ENCODE assay signal across 22 cellular contexts in genomic region chr4:101411926-101412325, GRCh38.
"Had no signal": no experiment of that assay in that cellular context is flagged by ENCODE, and none has a peak within 500 bp of the region (broad histone marks: within the 10 kb centered on the region; RNA-seq: fewer than 3 reads in every experiment).

No MANE protein-coding gene starts in this region.

- H3K4me3 Mint-ChIP-seq: activated CD4-positive, alpha-beta memory T cell treated with anti-CD3 and anti-CD28 coated beads, Interleukin-2, amount 10 ng/mL, durations not matched to agents 7 days and 5 days; activated CD4-positive, alpha-beta T cell treated with anti-CD3 and anti-CD28 coated beads for 36 hours; activated naive CD4-positive, alpha-beta T cell treated with anti-CD3 and anti-CD28 coated beads for 36 hours; activated naive CD8-positive, alpha-beta T cell treated with anti-CD3 and anti-CD28 coated beads for 36 hours; activated T-helper 17 cell treated with anti-CD3 and anti-CD28 coated beads, Interleukin-2, amount 50 U/mL, for 72 hours had no signal

- H3K27ac Mint-ChIP-seq: activated CD4-positive, alpha-beta memory T cell treated with anti-CD3 and anti-CD28 coated beads, Interleukin-2, amount 10 ng/mL, durations not matched to agents 7 days and 5 days; activated CD4-positive, alpha-beta T cell treated with anti-CD3 and anti-CD28 coated beads for 36 hours; activated naive CD4-positive, alpha-beta T cell treated with anti-CD3 and anti-CD28 coated beads for 36 hours; activated naive CD8-positive, alpha-beta T cell treated with anti-CD3 and anti-CD28 coated beads for 36 hours; activated T-helper 17 cell treated with anti-CD3 and anti-CD28 coated beads, Interleukin-2, amount 50 U/mL, for 72 hours; T-cell had no signal

- H3K27ac ChIP-seq: brain microvascular endothelial cell, SK-N-MC, VCaP had no signal

- H3K4me3 ChIP-seq: SK-N-MC had no signal

- H3K9me3 Mint-ChIP-seq: activated naive CD8-positive, alpha-beta T cell treated with anti-CD3 and anti-CD28 coated beads for 36 hours; activated T-helper 17 cell treated with anti-CD3 and anti-CD28 coated beads, Interleukin-2, amount 50 U/mL, for 72 hours; T-cell had no signal

- H3K36me3 ChIP-seq: brain microvascular endothelial cell had no signal

- DNase-seq: activated CD4-positive, alpha-beta memory T cell treated with anti-CD3 and anti-CD28 coated beads, Interleukin-2, amount 10 ng/mL, durations not matched to agents 7 days and 5 days; activated CD4-positive, alpha-beta T cell treated with anti-CD3 and anti-CD28 coated beads for 36 hours; activated CD4-positive, alpha-beta T cell treated with anti-CD3 and anti-CD28 coated beads, Interleukin-2, amount 50 U/mL, for 1 hour; activated naive CD4-positive, alpha-beta T cell treated with anti-CD3 and anti-CD28 coated beads for 36 hours; activated naive CD8-positive, alpha-beta T cell treated with anti-CD3 and anti-CD28 coated beads for 36 hours; activated T-cell treated with anti-CD3 and anti-CD28 coated beads for 4 hours; activated T-cell treated with anti-CD3 and anti-CD28 coated beads, Interleukin-2, amount 50 U/mL, for 48 hours; brain microvascular endothelial cell; cerebellar nuclear complex; Kasumi-1; NCI-H1105 treated with DMSO at 0.1 percent for 48 hours; NCI-H1436 treated with DMSO at 0.1 percent for 48 hours; NCI-H187; NCI-H2081; NCI-H2227 treated with DMSO at 0.1 percent for 48 hours; NCI-H526; NK-92 treated with Interleukin-12 subunit alpha and Interleukin-12 subunit beta, amount 100 ng/mL, for 24 hours; OCI-M1 had no signal

- ATAC-seq: activated CD4-positive, alpha-beta T cell treated with anti-CD3 and anti-CD28 coated beads for 36 hours; activated T-helper 17 cell treated with anti-CD3 and anti-CD28 coated beads, Interleukin-2, amount 50 U/mL, for 72 hours; T-cell had no signal

- H3K36me3 Mint-ChIP-seq: T-cell had no signal

- H3K27me3 ChIP-seq: brain microvascular endothelial cell had no signal
